In genomic region chr16:69291657-69292056, GRCh38 we compare ENCODE assay signal across 10 cellular contexts. TPM values are rescaled to one million over a fixed set of nuclear protein-coding genes. Genes with fewer than 3 reads are reported as not detected.
"Had no signal": no experiment of that assay in that cellular context is flagged by ENCODE, and none has a peak within 500 bp of the region (broad histone marks: within the 10 kb centered on the region; RNA-seq: fewer than 3 reads in every experiment).

No MANE protein-coding gene starts in this region.

RNA-seq across cellular contexts. Expression of gene TMED6, which starts 59.9 kb away (rescaled TPM):
- total RNA-seq: cerebellum, dermis microvascular lymphatic vessel endothelial cell, epithelial cell of proximal tubule, esophagus muscularis mucosa, esophagus squamous epithelium, fibroblast of lung, fibroblast of villous mesenchyme, foreskin keratinocyte, frontal cortex, glomerular endothelial cell had no signal
